19 cellular contexts compared by ENCODE assay signal in the genomic region with DNA sequence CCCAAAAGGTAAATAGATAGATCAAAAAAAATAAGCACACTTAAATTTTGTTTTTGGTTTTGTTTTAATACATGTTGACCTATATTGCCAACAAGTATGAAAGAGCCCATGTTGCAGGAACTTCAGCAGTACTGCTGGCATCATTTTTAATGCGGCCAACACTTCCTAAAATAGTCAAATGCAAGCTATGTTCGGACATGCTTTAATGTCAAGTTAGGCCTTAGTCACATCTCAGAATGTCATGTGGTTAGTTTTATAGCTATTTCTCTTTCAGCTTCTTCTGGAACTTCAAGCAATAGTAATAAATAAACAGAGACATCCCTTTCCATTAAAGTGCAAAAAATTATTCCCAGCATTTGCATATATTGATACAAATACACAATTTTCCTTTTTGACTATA.
DNase-seq lines count a peak whose midpoint lies in the region; ATAC-seq, FAIRE-seq and TF ChIP-seq lines count a peak whose summit lies in the region.
"Had no signal": no experiment of that assay in that cellular context is flagged by ENCODE, and none has a peak within 500 bp of the region (broad histone marks: within the 10 kb centered on the region; RNA-seq: fewer than 3 reads in every experiment).

No MANE protein-coding gene starts in this region.

- ATAC-seq in HG03354 (IDR thresholded peaks at IDR 0.05; ENCODE audit: poor library complexity, severe bottlenecking, unreplicated experiment) = no peak
- ATAC-seq: CD8-positive, alpha-beta T cell had no signal

- in situ Hi-C loops in ACHN (cut with HindIII; ENCODE audit: low pct_ligation_motif_present, low pct_unique_long_range_greater_than_20kb, low sequenced_read_pairs) = no loop called here

- H3K4me2 ChIP-seq in keratinocyte (ENCODE audit: control insufficient read depth, extremely low read depth, insufficient read depth, low read depth, low read length) = no peak overlapping the region
- H3K4me2 ChIP-seq: BLaER1, GM23338 had no signal

- no peaks in the 10 kb centered on the region for H4K20me1 ChIP-seq in keratinocyte (ENCODE audit: control insufficient read depth, extremely low read depth, insufficient read depth, low read length)
- H4K20me1 ChIP-seq: BLaER1 had no signal

- peaks cover 4% of the 10 kb centered on the region for H3K4me1 ChIP-seq in keratinocyte (ENCODE audit: control insufficient read depth, extremely low read depth, insufficient read depth, low read length)
- H3K4me1 ChIP-seq: BLaER1 had no signal

- no peaks in the 10 kb centered on the region for H3K79me2 ChIP-seq in keratinocyte (ENCODE audit: control insufficient read depth, insufficient read depth, low read length)

- H3K4me3 ChIP-seq in epithelial cell of esophagus (ENCODE audit: low read length) (no peak overlapping the region), keratinocyte (ENCODE audit: control insufficient read depth in 2 of 3, extremely low read depth in 1 of 3, insufficient read depth in 2 of 3, low read depth in 1 of 3, low read length in 3 of 3) (no peak overlapping the region)
- H3K4me3 ChIP-seq: BLaER1, GM23338 had no signal

- H3K9ac ChIP-seq in keratinocyte (ENCODE audit: control insufficient read depth, extremely low read depth, insufficient read depth, low read length) = no peak overlapping the region
- H3K9ac ChIP-seq: BLaER1 had no signal

- peak; percentile 77 for FAIRE-seq in keratinocyte (lab: Jason Lieb, UNC)
- FAIRE-seq: D721Med, GM12892, GM18507, H54 had no signal

- TF ChIP-seq CTCF in epithelial cell of esophagus (IDR thresholded peaks at IDR 0.05; ENCODE audit: insufficient read depth, low read depth, low read length, missing control alignments) = no peak
- TF ChIP-seq CTCF in keratinocyte (optimal IDR thresholded peaks at IDR 0.05 in 1 of 3, IDR thresholded peaks at IDR 0.05 in 1 of 3, conservative IDR thresholded peaks at IDR 0.05 in 1 of 3; ENCODE audit: extremely low read depth in 1 of 3, insufficient read depth in 2 of 3, low read length in 3 of 3) = no peak

- H3K36me3 ChIP-seq in keratinocyte (ENCODE audit: control insufficient read depth in 2 of 2, extremely low read depth in 1 of 2, insufficient read depth in 2 of 2, low read length in 2 of 2) = no peaks in the 10 kb centered on the region
- H3K36me3 ChIP-seq: BLaER1 had no signal

- H3K27me3 ChIP-seq in keratinocyte (ENCODE audit: control insufficient read depth, extremely low read depth, insufficient read depth, low read length) = no peaks in the 10 kb centered on the region
- H3K27me3 ChIP-seq: BLaER1 had no signal

- dilution Hi-C loops in keratinocyte (cut with MboI; ENCODE audit: extremely low pct_ligation_motif_present, low sequenced_read_pairs) = no loop called here

- H3K9me1 ChIP-seq in keratinocyte (ENCODE audit: control insufficient read depth, extremely low read depth, insufficient read depth, low read length) = no peaks in the 10 kb centered on the region

- DNase-seq in EH (ENCODE audit: low read depth) (peak; percentile 67), epithelial cell of esophagus (ENCODE audit: low read depth) (peak; percentile 10), keratinocyte (ENCODE audit: low read depth, low spot score) (no peak), D341Med (ENCODE audit: low spot score) (no peak), ACHN (no peak), Ammon's horn (ENCODE audit: low spot score) (no peak)
- DNase-seq: 8988T; CD8-positive, alpha-beta T cell; COR-L47; GDM1; HCEC 1CT had no signal

- no peak overlapping the region for H3K27ac ChIP-seq in keratinocyte (ENCODE audit: control insufficient read depth, insufficient read depth, low read length)
- H3K27ac ChIP-seq: BLaER1, HL-60 had no signal

- no peak overlapping the region for H2AFZ ChIP-seq in keratinocyte (ENCODE audit: control insufficient read depth, low read length)
- H2AFZ ChIP-seq: GM23338 had no signal

- H3K9me3 ChIP-seq in keratinocyte (ENCODE audit: control insufficient read depth, low read depth, low read length) = no peaks in the 10 kb centered on the region
- H3K9me3 ChIP-seq: BLaER1 had no signal

Comparison
In these comparisons a context has a peak if more than half of its experiments do, and no peak if none do; other contexts are left out.
1. DNase-seq: peak in EH (single experiment) and epithelial cell of esophagus (single experiment); none in keratinocyte (single experiment), D341Med (single experiment), ACHN (single experiment) and Ammon's horn (single experiment).